ENCODE assay signal across 27 cellular contexts in the genomic region with DNA sequence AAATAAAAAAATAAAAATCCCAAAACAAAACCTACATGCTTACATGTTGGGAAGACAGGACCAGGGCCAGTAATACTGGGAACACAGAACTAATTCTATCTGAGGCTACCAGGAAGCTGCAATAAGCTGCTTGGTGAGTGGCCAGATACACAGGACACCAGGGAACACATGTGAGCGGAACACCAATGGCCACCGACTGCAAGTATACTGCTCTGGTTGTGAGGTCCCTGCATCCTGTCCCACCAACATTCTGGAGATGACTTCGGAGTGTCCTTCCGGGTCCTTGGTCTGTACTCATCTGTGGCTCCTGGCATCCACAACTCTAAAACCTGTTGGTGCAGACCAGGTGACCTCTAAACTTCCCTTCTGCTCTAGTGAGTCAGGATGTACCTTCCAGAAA. TPM values are rescaled to one million over a fixed set of nuclear protein-coding genes. Genes with fewer than 3 reads are reported as not detected.
DNase-seq lines count a peak whose midpoint lies in the region; ATAC-seq, FAIRE-seq and TF ChIP-seq lines count a peak whose summit lies in the region.
"Had no signal": no experiment of that assay in that cellular context is flagged by ENCODE, and none has a peak within 500 bp of the region (broad histone marks: within the 10 kb centered on the region; RNA-seq: fewer than 3 reads in every experiment).

No MANE protein-coding gene starts in this region.

- no peak for ATAC-seq in CD4-positive, alpha-beta T cell (ENCODE audit: poor library complexity)
- ATAC-seq: activated naive CD4-positive, alpha-beta T cell treated with anti-CD3 and anti-CD28 coated beads, Interleukin-2, amount 50 U/mL, for 72 hours; mucosa of descending colon; psoas muscle; stimulated activated naive B cell treated with anti-CD40 and anti-IgM and Interleukin-4, amounts not matched to agents 10 μg/mL and 1 μg/mL and 100 μg/mL, for 72 hours; WTC11 had no signal

- no peaks in the 10 kb centered on the region for H3K27me3 Mint-ChIP-seq in CD4-positive, alpha-beta T cell
- H3K27me3 Mint-ChIP-seq in activated T-helper 1 cell treated with anti-CD3 and anti-CD28 coated beads, Interleukin-12 subunit alpha, Interleukin-12 subunit beta, Interleukin-2, Interleukin-4 antibody, amounts not matched to agents 30 ng/mL and 10 ng/mL and 1 ng/mL, durations not matched to agents 14 hours and 24 hours and 36 hours (ENCODE audit: insufficient read depth): no peaks in the 10 kb centered on the region
- H3K27me3 Mint-ChIP-seq: activated CD4-positive, alpha-beta memory T cell treated with anti-CD3 and anti-CD28 coated beads, Interleukin-2, amount 10 ng/mL, durations not matched to agents 7 days and 5 days; CD4-positive, alpha-beta memory T cell; stimulated activated naive B cell treated with anti-CD40 and anti-IgM and Interleukin-4, amounts not matched to agents 10 μg/mL and 1 μg/mL and 100 μg/mL, for 72 hours had no signal

- H3K36me3 ChIP-seq in mesendoderm (ENCODE audit: control insufficient read depth, insufficient read depth, low read length): no peaks in the 10 kb centered on the region
- H3K36me3 ChIP-seq: thoracic aorta had no signal

- no peak overlapping the region for H4K8ac ChIP-seq in mesendoderm (ENCODE audit: low read depth, low read length)

- H3K27ac ChIP-seq in 22Rv1: peak overlapping the region; percentile 90; the same call in 1 of the 2 replicates
- H3K27ac ChIP-seq in CD4-positive, alpha-beta T cell (ENCODE audit: low read depth, low read length): no peak overlapping the region
- no peak overlapping the region for H3K27ac ChIP-seq in mesendoderm (ENCODE audit: low read depth, low read length)
- H3K27ac ChIP-seq: esophagus muscularis mucosa, GM23248, psoas muscle, thoracic aorta had no signal

- H3K4me3 ChIP-seq in mesendoderm (ENCODE audit: low read length): no peak overlapping the region
- H3K4me3 ChIP-seq: esophagus muscularis mucosa, GM23248, mucosa of descending colon, psoas muscle, thoracic aorta had no signal

- TF ChIP-seq POLR2A in GM12892 (IDR thresholded peaks at IDR 0.05; ENCODE audit: low read depth, low read length): no peak

- no CpG with 5 or more reads among the region's 4 CpGs for WGBS in mesendoderm (ENCODE audit: extremely low coverage, insufficient coverage, low lambda C conversion rate)

- H2BK120ac ChIP-seq in mesendoderm (ENCODE audit: low read depth, low read length): no peak overlapping the region

- H3K4me1 ChIP-seq in mesendoderm (ENCODE audit: control insufficient read depth, low read depth, low read length): peaks cover 5% of the 10 kb centered on the region

- no peak overlapping the region for H4K5ac ChIP-seq in mesendoderm (ENCODE audit: low read length)

- no peak overlapping the region for H3K4ac ChIP-seq in mesendoderm (ENCODE audit: low read depth, low read length)

- DNase-seq in CD4-positive, alpha-beta T cell: no peak
- DNase-seq in activated T-helper 1 cell treated with anti-CD3 and anti-CD28 coated beads, Interleukin-12 subunit alpha, Interleukin-12 subunit beta, Interleukin-2, Interleukin-4 antibody, amounts not matched to agents 30 ng/mL and 10 ng/mL and 1 ng/mL, durations not matched to agents 14 hours and 24 hours and 36 hours (ENCODE audit: low spot score): no peak
- DNase-seq in mesendoderm: no peak
- DNase-seq in cardiac septum (ENCODE audit: low spot score): no peak
- DNase-seq in GM12892 (ENCODE audit: insufficient read length): no peak
- DNase-seq in NCI-H1436 (lab: John Stamatoyannopoulos, UW): no peak
- DNase-seq: activated CD4-positive, alpha-beta memory T cell treated with anti-CD3 and anti-CD28 coated beads, Interleukin-2, amount 10 ng/mL, durations not matched to agents 7 days and 5 days; CD4-positive, alpha-beta memory T cell; DND-41; effector CD4-positive, alpha-beta T cell; GM23248; hypothalamus; islet precursor cell; mucosa of descending colon; NCI-H1092 treated with DMSO at 0.1 percent for 48 hours; NCI-H2107; NCI-H526; stimulated activated CD4-positive, alpha-beta T cell treated with anti-CD3 and anti-CD28 coated beads, Interleukin-1b, Interleukin-23, amount 100 ng/mL, for 48 hours; stimulated activated naive B cell treated with anti-CD40 and anti-IgM and Interleukin-4, amounts not matched to agents 10 μg/mL and 1 μg/mL and 100 μg/mL, for 72 hours had no signal

- no peak overlapping the region for H3K18ac ChIP-seq in mesendoderm (ENCODE audit: low read length)

- POLR2A ChIA-PET in CD4-positive, alpha-beta T cell (lab: Charles Lee): interaction anchor here (0.6 kb wide), 1 partner anchor 210 kb away, joined by 4 read pairs; a partner anchor contains a TSS

- H3K9me3 Mint-ChIP-seq in CD4-positive, alpha-beta T cell: no peaks in the 10 kb centered on the region
- no peaks in the 10 kb centered on the region for H3K9me3 Mint-ChIP-seq in activated T-helper 1 cell treated with anti-CD3 and anti-CD28 coated beads, Interleukin-12 subunit alpha, Interleukin-12 subunit beta, Interleukin-2, Interleukin-4 antibody, amounts not matched to agents 30 ng/mL and 10 ng/mL and 1 ng/mL, durations not matched to agents 14 hours and 24 hours and 36 hours
- H3K9me3 Mint-ChIP-seq: activated CD4-positive, alpha-beta memory T cell treated with anti-CD3 and anti-CD28 coated beads, Interleukin-2, amount 10 ng/mL, durations not matched to agents 7 days and 5 days; activated naive CD4-positive, alpha-beta T cell treated with anti-CD3 and anti-CD28 coated beads, Interleukin-2, amount 50 U/mL, for 72 hours; CD4-positive, alpha-beta memory T cell; stimulated activated naive B cell treated with anti-CD40 and anti-IgM and Interleukin-4, amounts not matched to agents 10 μg/mL and 1 μg/mL and 100 μg/mL, for 72 hours; WTC11 had no signal

- no peaks in the 10 kb centered on the region for H3K36me3 Mint-ChIP-seq in CD4-positive, alpha-beta T cell (ENCODE audit: low read depth)
- H3K36me3 Mint-ChIP-seq in activated T-helper 1 cell treated with anti-CD3 and anti-CD28 coated beads, Interleukin-12 subunit alpha, Interleukin-12 subunit beta, Interleukin-2, Interleukin-4 antibody, amounts not matched to agents 30 ng/mL and 10 ng/mL and 1 ng/mL, durations not matched to agents 14 hours and 24 hours and 36 hours (ENCODE audit: low read depth): peaks cover 20% of the 10 kb centered on the region

- peak overlapping the region; percentile 42 for H3K56ac ChIP-seq in mesendoderm (ENCODE audit: low read length)

- no peak for FAIRE-seq in GM12892 (lab: Jason Lieb, UNC)
- FAIRE-seq: astrocyte, frontal cortex had no signal

- H2BK5ac ChIP-seq in mesendoderm (ENCODE audit: low read length): no peak overlapping the region

- CTCF ChIA-PET in CD4-positive, alpha-beta T cell (lab: Charles Lee): no interaction called here

- peak overlapping the region; percentile 78 for H3K4me3 Mint-ChIP-seq in CD4-positive, alpha-beta T cell
- H3K4me3 Mint-ChIP-seq in activated T-helper 1 cell treated with anti-CD3 and anti-CD28 coated beads, Interleukin-12 subunit alpha, Interleukin-12 subunit beta, Interleukin-2, Interleukin-4 antibody, amounts not matched to agents 30 ng/mL and 10 ng/mL and 1 ng/mL, durations not matched to agents 14 hours and 24 hours and 36 hours: peak overlapping the region; percentile 71

- no peak for TF ChIP-seq CTCF in 22Rv1 (IDR thresholded peaks at IDR 0.05)
- no peak for TF ChIP-seq CTCF in CD4-positive, alpha-beta T cell (IDR thresholded peaks at IDR 0.05)

- H3K4me1 Mint-ChIP-seq in CD4-positive, alpha-beta T cell (ENCODE audit: low read depth): peaks cover 31% of the 10 kb centered on the region
- peaks cover 48% of the 10 kb centered on the region for H3K4me1 Mint-ChIP-seq in activated T-helper 1 cell treated with anti-CD3 and anti-CD28 coated beads, Interleukin-12 subunit alpha, Interleukin-12 subunit beta, Interleukin-2, Interleukin-4 antibody, amounts not matched to agents 30 ng/mL and 10 ng/mL and 1 ng/mL, durations not matched to agents 14 hours and 24 hours and 36 hours (ENCODE audit: low read depth)

- H3K23ac ChIP-seq in mesendoderm (ENCODE audit: low read length): no peak overlapping the region

- H3K27me3 ChIP-seq in CD4-positive, alpha-beta T cell (ENCODE audit: control insufficient read depth, insufficient read depth, low read length): no peaks in the 10 kb centered on the region
- H3K27me3 ChIP-seq in mesendoderm (ENCODE audit: insufficient read depth, low read length, poor library complexity): no peaks in the 10 kb centered on the region

- intact Hi-C loops in CD4-positive, alpha-beta T cell (cut with DNase I, micrococcal nuclease): no loop called here
- intact Hi-C loops in activated T-helper 1 cell treated with anti-CD3 and anti-CD28 coated beads, Interleukin-12 subunit alpha, Interleukin-12 subunit beta, Interleukin-2, Interleukin-4 antibody, amounts not matched to agents 30 ng/mL and 10 ng/mL and 1 ng/mL, durations not matched to agents 14 hours and 24 hours and 36 hours (cut with micrococcal nuclease): no loop called here
- intact Hi-C loops in cardiac septum (cut with DNase I): loop anchor here (10.0 kb wide), 1 partner anchor 219 kb away; a partner anchor contains a TSS

- no peak overlapping the region for H2AK5ac ChIP-seq in mesendoderm (ENCODE audit: low read length)

- no peaks in the 10 kb centered on the region for H3K9me3 ChIP-seq in CD4-positive, alpha-beta T cell (ENCODE audit: control insufficient read depth, low read length)
- H3K9me3 ChIP-seq: esophagus muscularis mucosa, mucosa of descending colon, psoas muscle, thoracic aorta had no signal

- no peak overlapping the region for H3K9ac ChIP-seq in mesendoderm (ENCODE audit: low read length)
- H3K9ac ChIP-seq: GM23248 had no signal

- H3K27ac Mint-ChIP-seq in CD4-positive, alpha-beta T cell: peak overlapping the region; percentile 49
- peak overlapping the region; percentile 46 for H3K27ac Mint-ChIP-seq in activated T-helper 1 cell treated with anti-CD3 and anti-CD28 coated beads, Interleukin-12 subunit alpha, Interleukin-12 subunit beta, Interleukin-2, Interleukin-4 antibody, amounts not matched to agents 30 ng/mL and 10 ng/mL and 1 ng/mL, durations not matched to agents 14 hours and 24 hours and 36 hours
- H3K27ac Mint-ChIP-seq: activated CD4-positive, alpha-beta memory T cell treated with anti-CD3 and anti-CD28 coated beads, Interleukin-2, amount 10 ng/mL, durations not matched to agents 7 days and 5 days; activated naive CD4-positive, alpha-beta T cell treated with anti-CD3 and anti-CD28 coated beads, Interleukin-2, amount 50 U/mL, for 72 hours; stimulated activated naive B cell treated with anti-CD40 and anti-IgM and Interleukin-4, amounts not matched to agents 10 μg/mL and 1 μg/mL and 100 μg/mL, for 72 hours; WTC11 had no signal

- peaks cover 14% of the 10 kb centered on the region for H3K79me1 ChIP-seq in mesendoderm (ENCODE audit: low read length)

- H3K4me2 ChIP-seq in mesendoderm (ENCODE audit: low read length): no peak overlapping the region

- H3K79me2 ChIP-seq in mesendoderm (ENCODE audit: control insufficient read depth, insufficient read depth, low read length): peaks cover 6% of the 10 kb centered on the region

- H2BK15ac ChIP-seq in mesendoderm (replicated peaks; ENCODE audit: low read depth): no peak overlapping the region

RNA-seq across cellular contexts. Expression of a gene that starts 2.7 kb away (rescaled TPM):
- total RNA-seq in CD4-positive, alpha-beta T cell: 10 to 100 TPM; 43.8 to 49.1 TPM
- total RNA-seq in activated T-helper 1 cell treated with anti-CD3 and anti-CD28 coated beads, Interleukin-12 subunit alpha, Interleukin-12 subunit beta, Interleukin-2, Interleukin-4 antibody, amounts not matched to agents 30 ng/mL and 10 ng/mL and 1 ng/mL, durations not matched to agents 14 hours and 24 hours and 36 hours: 96.2 and 98.6 TPM in 2 replicates
- 23.2 TPM for polyA plus RNA-seq in mesendoderm (2013, experiment 1 of 2)
- polyA plus RNA-seq in mesendoderm (2013, experiment 2 of 2): 25.0 TPM
- 22.6 TPM for total RNA-seq in cardiac septum
- 35.5 TPM for polyA plus RNA-seq in GM12892 (2012; ENCODE audit: missing spikeins)

RNA-seq across cellular contexts. Expression of a gene that starts 39.4 kb away (rescaled TPM):
- 10 to 100 TPM; 30.1 to 30.5 TPM for total RNA-seq in CD4-positive, alpha-beta T cell
- 96.7 and 99.7 TPM in 2 replicates for total RNA-seq in activated T-helper 1 cell treated with anti-CD3 and anti-CD28 coated beads, Interleukin-12 subunit alpha, Interleukin-12 subunit beta, Interleukin-2, Interleukin-4 antibody, amounts not matched to agents 30 ng/mL and 10 ng/mL and 1 ng/mL, durations not matched to agents 14 hours and 24 hours and 36 hours
- polyA plus RNA-seq in mesendoderm (2013, experiment 1 of 2): 19.3 TPM
- polyA plus RNA-seq in mesendoderm (2013, experiment 2 of 2): 19.0 TPM
- total RNA-seq in cardiac septum: 19.1 TPM
- polyA plus RNA-seq in GM12892 (2012; ENCODE audit: missing spikeins): 27.8 TPM
